Comparison of ENCODE assay signal across 7 cellular contexts in genomic region chr14:73829526-73830431, GRCh38. TPM values are rescaled to one million over a fixed set of nuclear protein-coding genes. Genes with fewer than 3 reads are reported as not detected.
DNase-seq lines count a peak whose midpoint lies in the region; ATAC-seq and TF ChIP-seq lines count a peak whose summit lies in the region.

No MANE protein-coding gene starts in this region.

- H3K27me3 Mint-ChIP-seq in activated CD4-positive, alpha-beta memory T cell treated with anti-CD3 and anti-CD28 coated beads, Interleukin-2, amount 10 ng/mL, durations not matched to agents 7 days and 5 days = no peaks in the 10 kb centered on the region
- no peaks in the 10 kb centered on the region for H3K27me3 Mint-ChIP-seq in memory B cell

- ATAC-seq in GM18907 (IDR thresholded peaks at IDR 0.05; ENCODE audit: unreplicated experiment) = peak; percentile 70
- ATAC-seq in HG03354 (IDR thresholded peaks at IDR 0.05; ENCODE audit: poor library complexity, severe bottlenecking, unreplicated experiment) = peak; percentile 74
- peak; percentile 65 for ATAC-seq in memory B cell (ENCODE audit: low read depth)
- no peak for ATAC-seq in GM18505 (IDR thresholded peaks at IDR 0.05; ENCODE audit: unreplicated experiment)

- H3K27ac Mint-ChIP-seq in activated CD4-positive, alpha-beta memory T cell treated with anti-CD3 and anti-CD28 coated beads, Interleukin-2, amount 10 ng/mL, durations not matched to agents 7 days and 5 days = peak overlapping the region; percentile 87
- peak overlapping the region; percentile 9 for H3K27ac Mint-ChIP-seq in memory B cell

- H3K36me3 Mint-ChIP-seq in activated CD4-positive, alpha-beta memory T cell treated with anti-CD3 and anti-CD28 coated beads, Interleukin-2, amount 10 ng/mL, durations not matched to agents 7 days and 5 days (ENCODE audit: low read depth) = no peaks in the 10 kb centered on the region
- H3K36me3 Mint-ChIP-seq in memory B cell = no peaks in the 10 kb centered on the region

- POLR2A ChIA-PET in activated CD4-positive, alpha-beta memory T cell treated with anti-CD3 and anti-CD28 coated beads, Interleukin-2, amount 10 ng/mL, durations not matched to agents 7 days and 5 days (lab: Charles Lee) = interaction anchor here (0.7 to 2.6 kb wide), 10 partner anchors 22 to 189 kb away, joined by 3 to 24 read pairs (median 4); partner anchors contain the start of genes BBOF1, DNAL1, ENTPD5 and PTGR2

- CTCF ChIA-PET in activated CD4-positive, alpha-beta memory T cell treated with anti-CD3 and anti-CD28 coated beads, Interleukin-2, amount 10 ng/mL, durations not matched to agents 7 days and 5 days (lab: Charles Lee) = interaction anchor here (0.7 to 10.0 kb wide), 4 partner anchors 55 to 100 kb away, joined by 3 to 130 read pairs (median 6); no protein-coding TSS in a partner anchor

- H3K9me3 Mint-ChIP-seq in activated CD4-positive, alpha-beta memory T cell treated with anti-CD3 and anti-CD28 coated beads, Interleukin-2, amount 10 ng/mL, durations not matched to agents 7 days and 5 days = no peaks in the 10 kb centered on the region
- H3K9me3 Mint-ChIP-seq in memory B cell = no peaks in the 10 kb centered on the region

- peaks cover 27% of the 10 kb centered on the region for H3K4me1 Mint-ChIP-seq in activated CD4-positive, alpha-beta memory T cell treated with anti-CD3 and anti-CD28 coated beads, Interleukin-2, amount 10 ng/mL, durations not matched to agents 7 days and 5 days
- H3K4me1 Mint-ChIP-seq in memory B cell = peaks cover 6% of the 10 kb centered on the region

- peak; percentile 65 for DNase-seq in activated CD4-positive, alpha-beta memory T cell treated with anti-CD3 and anti-CD28 coated beads, Interleukin-2, amount 10 ng/mL, durations not matched to agents 7 days and 5 days
- DNase-seq in memory B cell (ENCODE audit: low spot score in 2 of 2) (peak in 1 of 2 donors; percentile 14), amygdala (lab: John Stamatoyannopoulos, UW) (no peak), islet precursor cell (no peak)

- peak overlapping the region; percentile 36 for H3K4me3 Mint-ChIP-seq in activated CD4-positive, alpha-beta memory T cell treated with anti-CD3 and anti-CD28 coated beads, Interleukin-2, amount 10 ng/mL, durations not matched to agents 7 days and 5 days
- H3K4me3 Mint-ChIP-seq in memory B cell = no peak overlapping the region

- no peak for TF ChIP-seq POLR2A in GM18505 (IDR thresholded peaks at IDR 0.05; ENCODE audit: borderline replicate concordance, extremely low read depth, insufficient read depth, insufficient read length)

RNA-seq across cellular contexts. Expression of gene PTGR2, which starts 21.9 kb away (rescaled TPM):
- 1 to 10 TPM; 2.3 to 2.8 TPM for total RNA-seq in activated CD4-positive, alpha-beta memory T cell treated with anti-CD3 and anti-CD28 coated beads, Interleukin-2, amount 10 ng/mL, durations not matched to agents 7 days and 5 days

RNA-seq across cellular contexts. Expression of gene ZNF410, which starts 56.9 kb away (rescaled TPM):
- 10 to 100 TPM; 54.2 to 56.5 TPM for total RNA-seq in activated CD4-positive, alpha-beta memory T cell treated with anti-CD3 and anti-CD28 coated beads, Interleukin-2, amount 10 ng/mL, durations not matched to agents 7 days and 5 days
